Comparison of ENCODE assay signal across 8 cellular contexts in the genomic region with DNA sequence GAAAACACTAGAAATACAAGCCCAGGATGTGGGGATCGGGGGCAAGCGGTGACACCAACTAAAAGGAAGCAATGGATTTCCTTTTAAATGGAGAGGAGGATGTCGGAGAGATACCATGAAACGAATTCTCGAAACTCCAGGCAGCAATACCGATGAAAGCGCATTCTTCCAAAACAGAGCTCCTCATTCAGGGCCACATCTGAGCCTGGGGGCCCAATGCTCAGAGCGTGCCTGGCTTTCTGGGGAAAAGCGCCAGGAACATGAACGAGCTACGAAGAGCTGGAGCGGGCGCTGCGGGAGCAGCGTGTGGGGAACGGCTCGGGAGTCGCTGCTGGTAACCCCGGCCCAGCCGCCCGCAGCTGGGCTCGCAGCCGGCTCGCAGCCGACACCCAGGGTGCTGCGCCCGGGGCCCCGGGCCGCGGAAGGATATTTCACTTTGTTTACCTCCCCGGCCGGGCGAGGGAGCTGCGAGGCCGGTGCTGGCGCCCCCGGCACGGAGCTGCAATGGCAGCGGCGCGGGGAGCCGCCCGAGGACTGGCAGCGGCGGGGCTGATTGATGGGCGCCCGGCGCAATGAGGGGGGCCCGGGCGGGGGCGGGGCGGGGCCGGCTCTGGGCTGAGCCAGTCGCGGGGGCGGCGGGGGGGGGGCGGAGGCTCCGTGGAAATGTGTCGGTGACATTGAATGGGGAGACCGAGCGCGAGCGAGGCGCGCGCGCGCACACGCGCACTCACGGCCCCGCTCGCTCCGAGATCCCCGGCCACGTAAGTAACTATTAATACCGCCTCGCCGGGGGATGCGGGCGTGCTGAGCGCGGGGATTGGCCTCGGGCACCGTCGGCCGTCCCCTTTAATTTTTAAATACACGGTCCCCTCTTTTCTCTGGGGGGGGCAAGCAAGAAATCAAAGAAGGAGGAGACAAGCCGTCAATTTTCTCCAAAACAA. TPM values are rescaled to one million over a fixed set of nuclear protein-coding genes. Genes with fewer than 3 reads are reported as not detected.
DNase-seq lines count a peak whose midpoint lies in the region; ATAC-seq, FAIRE-seq and TF ChIP-seq lines count a peak whose summit lies in the region.

A gene (plus strand): TSS at position 687 of the 941 bp plus-strand sequence. CDS start 1,372 bp downstream, outside the sequence.

- peak within 1 kb of the TSS; percentile 96 to 98 for H3K27ac Mint-ChIP-seq in natural killer cell

- peaks cover 32% of the 10 kb centered on the region for H3K4me1 ChIP-seq in Karpas-422 (ENCODE audit: low read length)

- H4K20me1 ChIP-seq in Karpas-422 (ENCODE audit: insufficient read depth, low read depth, low read length), result peaks cover 23% of the 10 kb centered on the region; the same call in 1 of the 2 replicates

- H3K27me3 Mint-ChIP-seq in natural killer cell (ENCODE audit: low read depth in 2 of 2), result no peaks in the 10 kb centered on the region

- H3K9ac ChIP-seq in Karpas-422 (ENCODE audit: low read length), result peak within 1 kb of the TSS; percentile 91

- DNase-seq in D721Med (ENCODE audit: insufficient read length, low spot score) (peak; percentile 67), Karpas-422 (peak; percentile 96), SHP77 (lab: John Stamatoyannopoulos, UW) (peak; percentile 91 to 93), fibroblast of peridontal ligament (ENCODE audit: extremely low read depth) (peak; percentile 84), natural killer cell (peak; percentile 80)
- peak; percentile 86 for DNase-seq in activated T-helper 9 cell treated with anti-CD3 and anti-CD28 coated beads, Interleukin-2, amount 50 U/mL, for 16 hours (ENCODE audit: low read depth)
- DNase-seq in stimulated activated naive CD4-positive, alpha-beta T cell (lab: John Stamatoyannopoulos, UW), result peak; percentile 87 to 94 (median 92)

- H3K9me2 ChIP-seq in Karpas-422 (replicated peaks; ENCODE audit: insufficient read depth, low read length), result no peaks in the 10 kb centered on the region

- peak within 1 kb of the TSS; percentile 87 for H3K4me3 ChIP-seq in Karpas-422 (ENCODE audit: low read length)

- intact Hi-C loops in natural killer cell (cut with micrococcal nuclease), result loop anchor here (1.0 to 10.0 kb wide), 14 partner anchors 129 to 964 kb away; no protein-coding TSS in a partner anchor

- peaks cover 47% of the 10 kb centered on the region for H3K79me2 ChIP-seq in Karpas-422 (ENCODE audit: low read length)

- H3K36me3 Mint-ChIP-seq in natural killer cell, result no peaks in the 10 kb centered on the region

- no peaks in the 10 kb centered on the region for H3K27me3 ChIP-seq in Karpas-422 (ENCODE audit: low read length)

- no peak for FAIRE-seq in D721Med (lab: Jason Lieb, UNC)

- peak within 1 kb of the TSS; percentile 87 for H3K4me2 ChIP-seq in Karpas-422 (ENCODE audit: low read depth, low read length, poor library complexity, severe bottlenecking)

- TF ChIP-seq CTCF in D721Med (IDR thresholded peaks at IDR 0.05; ENCODE audit: insufficient read depth, missing control alignments) (peak; percentile 42), natural killer cell (IDR thresholded peaks at IDR 0.05) (peak; percentile 42)

- peak; percentile 80 for ATAC-seq in GM21717 (IDR thresholded peaks at IDR 0.05; ENCODE audit: unreplicated experiment)
- ATAC-seq in natural killer cell, result peak; percentile 77 to 91 (median 84)

- H3K9me3 ChIP-seq in Karpas-422 (ENCODE audit: low read length), result no peaks in the 10 kb centered on the region

- H3K27ac ChIP-seq in Karpas-422 (ENCODE audit: low read length), result peak within 1 kb of the TSS; percentile 85

- peaks cover 3% of the 10 kb centered on the region for H3K36me3 ChIP-seq in Karpas-422 (ENCODE audit: insufficient read depth, low read length)

- no peaks in the 10 kb centered on the region for H3K9me3 Mint-ChIP-seq in natural killer cell

- peaks cover 61 to 72% of the 10 kb centered on the region in 2 donors for H3K4me1 Mint-ChIP-seq in natural killer cell

- peak within 1 kb of the TSS; percentile 99 for H3K4me3 Mint-ChIP-seq in natural killer cell

- peak within 1 kb of the TSS; percentile 98 for H2AFZ ChIP-seq in Karpas-422 (ENCODE audit: low read length)

RNA-seq across cellular contexts. Expression of the gene that starts here (rescaled TPM):
- 188 and 234 TPM in 2 replicates for total RNA-seq in Karpas-422 (2014; rRNA removed; shearing (Covaris generic); ENCODE audit: low replicate concordance)
- total RNA-seq in natural killer cell, result 10 to 100 TPM; 68.1 to 87.4 (median 84.5) TPM

Comparison
In these comparisons a context has a peak if more than half of its experiments do, and no peak if none do; other contexts are left out.
1. Peak in every context shown above with its lines: DNase-seq, ATAC-seq, H3K4me3 ChIP-seq and H3K27ac ChIP-seq.